Comparison of ENCODE assay signal across 21 cellular contexts in the genomic region with DNA sequence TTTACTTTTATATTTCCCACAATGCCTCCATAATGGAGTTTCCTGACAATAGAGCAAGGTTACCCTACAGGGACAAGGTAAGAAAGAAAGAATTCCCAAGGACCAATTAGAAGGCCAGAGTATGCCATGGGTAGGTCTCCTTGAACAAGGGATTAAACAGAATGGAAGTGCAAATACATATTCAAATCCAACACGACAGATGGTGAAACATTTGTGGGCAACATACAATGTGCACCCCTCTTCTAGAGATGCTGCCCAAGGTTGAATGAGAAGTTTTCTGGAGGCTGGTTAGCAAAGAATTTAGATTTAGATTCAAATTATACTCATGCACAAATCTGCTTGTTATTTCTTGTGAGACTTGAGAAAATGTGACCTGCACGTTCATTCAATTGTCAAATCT.
"Had no signal": no experiment of that assay in that cellular context is flagged by ENCODE, and none has a peak within 500 bp of the region (broad histone marks: within the 10 kb centered on the region; RNA-seq: fewer than 3 reads in every experiment).

No MANE protein-coding gene starts in this region.

- H3K36me3 ChIP-seq: SJSA1 had no signal

- DNase-seq: Kasumi-1, MM.1S, NCI-H1092 treated with DMSO at 0.1 percent for 48 hours, NCI-H1436, NCI-H187, NCI-H2029, NCI-H2081 treated with DMSO at 0.1 percent for 48 hours, NCI-H2171, NCI-H226, NCI-H446, NCI-H510A, NCI-H526 treated with DMSO at 0.1 percent for 48 hours, NCI-H774, Right ventricle myocardium superior, RPMI8226, SIG-M5 had no signal

- H3K27me3 ChIP-seq: SJSA1 had no signal

- H3K4me2 ChIP-seq: KMS-11 had no signal

- H3K27ac ChIP-seq: HL-60, KMS-11, SJSA1, SK-N-MC had no signal

- H3K4me3 ChIP-seq: K562, SJSA1, SK-N-MC had no signal

- ATAC-seq: K562 had no signal

- H3K9me3 ChIP-seq: SJSA1 had no signal
